ENCODE assay signal across 1 cellular context in the genomic region with DNA sequence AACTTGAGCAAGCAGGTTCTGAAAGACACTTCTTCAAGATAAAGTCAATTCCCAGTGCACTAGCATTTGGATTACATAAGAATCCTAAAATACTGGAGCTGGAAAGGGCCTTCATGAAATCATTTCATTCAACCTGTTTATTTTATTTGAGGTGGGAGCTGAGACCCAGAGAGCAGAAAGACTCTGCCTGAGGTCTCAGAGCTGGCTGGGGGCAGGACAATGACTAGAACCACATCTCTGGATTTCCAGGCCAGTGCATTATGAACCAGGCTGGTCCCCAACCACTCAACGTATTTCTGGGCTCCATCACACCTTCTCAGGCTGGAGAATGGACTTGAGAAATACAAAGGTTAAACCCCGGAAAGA.
TF ChIP-seq lines count a peak whose summit lies in the region.

No MANE protein-coding gene starts in this region.

TF ChIP-seq in GM23338, 12 proteins besides CTCF, POLR2A, EP300 and RAD21 (continued from another document):
- TF ChIP-seq ZNF462 (CRISPR knock-in tag; IDR thresholded peaks at IDR 0.05) (no peak), EZH2 (IDR thresholded peaks at IDR 0.05; ENCODE audit: low read depth, unreplicated experiment) (no peak), POLR2AphosphoS5 (IDR thresholded peaks at IDR 0.05; ENCODE audit: low read depth) (no peak)
